8 cellular contexts compared by ENCODE assay signal in the genomic region with DNA sequence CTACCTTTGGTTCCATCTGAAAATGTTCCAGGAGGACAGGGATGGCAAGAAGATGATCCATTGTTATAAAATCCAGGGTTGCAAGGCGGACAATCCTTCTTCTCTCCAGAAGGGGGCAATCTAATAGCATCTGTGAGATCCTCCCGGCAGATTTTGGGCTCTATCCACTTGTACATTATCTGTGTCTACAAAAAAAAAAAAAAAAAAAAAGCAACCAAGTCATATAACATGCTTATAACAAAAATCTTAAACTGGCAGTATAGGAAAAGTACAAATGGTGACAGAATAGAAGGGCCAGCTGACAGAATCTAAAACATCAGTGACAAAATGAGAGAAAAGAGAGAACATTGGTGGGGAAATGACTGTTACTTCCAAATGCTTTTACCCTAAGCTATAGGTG.
DNase-seq lines count a peak whose midpoint lies in the region; ATAC-seq and TF ChIP-seq lines count a peak whose summit lies in the region.

No MANE protein-coding gene starts in this region.

- WGBS in adrenal gland, 4 donors = 3 to 9% (median 3%) methylated on average over 2 of the region's 2 CpGs
- 13 to 15% methylated on average over 2 of the region's 2 CpGs for WGBS in tibial nerve, 2 donors

- H3K4me1 Mint-ChIP-seq in CD4-positive, CD25-positive, alpha-beta regulatory T cell = no peaks in the 10 kb centered on the region

- H3K36me3 ChIP-seq in CD4-positive, CD25-positive, alpha-beta regulatory T cell (ENCODE audit: control insufficient read depth, insufficient read depth, low read length) = no peaks in the 10 kb centered on the region
- H3K36me3 ChIP-seq in adrenal gland (replicated peaks in 1 of 2) (no peaks in the 10 kb centered on the region), tibial nerve (no peaks in the 10 kb centered on the region)

- H3K4me3 Mint-ChIP-seq in CD4-positive, CD25-positive, alpha-beta regulatory T cell = no peak overlapping the region

- intact Hi-C loops in adrenal gland (cut with DNase I) = loop anchor here (5.0 kb wide), 2 partner anchors 221 to 306 kb away; no protein-coding TSS in a partner anchor

- no peak overlapping the region for H3K27ac ChIP-seq in CD4-positive, CD25-positive, alpha-beta regulatory T cell (ENCODE audit: insufficient read depth, low read length, poor library complexity, severe bottlenecking)
- H3K27ac ChIP-seq in adrenal gland (no peak overlapping the region), tibial nerve (no peak overlapping the region)

- TF ChIP-seq CTCF in GM12873 (IDR thresholded peaks at IDR 0.05; ENCODE audit: insufficient read depth, low read depth, low read length, missing control alignments) = peak; percentile 77
- TF ChIP-seq CTCF in adrenal gland (IDR thresholded peaks at IDR 0.05) = peak; percentile 43 to 73 (median 61)
- peak; percentile 44 to 61 (median 47) for TF ChIP-seq CTCF in tibial nerve (IDR thresholded peaks at IDR 0.05)

- no peak overlapping the region for H3K27ac Mint-ChIP-seq in CD4-positive, CD25-positive, alpha-beta regulatory T cell

- TF ChIP-seq POLR2A in adrenal gland (IDR thresholded peaks at IDR 0.05) (no peak), tibial nerve (IDR thresholded peaks at IDR 0.05) (no peak)

- H3K27me3 ChIP-seq in CD4-positive, CD25-positive, alpha-beta regulatory T cell (ENCODE audit: control insufficient read depth, insufficient read depth, low read length) = peaks cover 4% of the 10 kb centered on the region
- H3K27me3 ChIP-seq in adrenal gland (no peaks in the 10 kb centered on the region), tibial nerve (no peaks in the 10 kb centered on the region)

- peaks cover 12% of the 10 kb centered on the region for H3K27me3 Mint-ChIP-seq in CD4-positive, CD25-positive, alpha-beta regulatory T cell

- H3K4me1 ChIP-seq in CD4-positive, CD25-positive, alpha-beta regulatory T cell (ENCODE audit: control insufficient read depth, insufficient read depth, low read length, poor library complexity, severe bottlenecking) = no peaks in the 10 kb centered on the region
- H3K4me1 ChIP-seq in adrenal gland (replicated peaks in 1 of 2) = no peaks in the 10 kb centered on the region
- peaks cover 0 to 2% (median 0%) of the 10 kb centered on the region in 4 donors for H3K4me1 ChIP-seq in tibial nerve

- ATAC-seq in CD4-positive, CD25-positive, alpha-beta regulatory T cell (ENCODE audit: low read depth in 2 of 2) = peak; percentile 59 to 60
- ATAC-seq in HG03103 (IDR thresholded peaks at IDR 0.05; ENCODE audit: low read depth, unreplicated experiment) = peak; percentile 50

- no peaks in the 10 kb centered on the region for H3K36me3 Mint-ChIP-seq in CD4-positive, CD25-positive, alpha-beta regulatory T cell

- H3K4me3 ChIP-seq in CD4-positive, CD25-positive, alpha-beta regulatory T cell (ENCODE audit: low read depth, low read length) = no peak overlapping the region
- H3K4me3 ChIP-seq in adrenal gland = no peak overlapping the region
- H3K4me3 ChIP-seq in tibial nerve = no peak overlapping the region

- DNase-seq in CD4-positive, CD25-positive, alpha-beta regulatory T cell = peak in 2 of 3 donors; percentile 41 to 52
- DNase-seq in NCI-H446 treated with DMSO at 0.1 percent for 48 hours (lab: John Stamatoyannopoulos, UW) (peak; percentile 15), adrenal gland (peak in 6 of 7 donors; percentile 19 to 57 (median 38)), inferior parietal cortex (ENCODE audit: extremely low spot score) (peak; percentile 77), tibial nerve (ENCODE audit: low spot score in 2 of 2) (peak in 1 of 2 donors; percentile 56)
- no peak for DNase-seq in activated CD8-positive, alpha-beta memory T cell treated with anti-CD3 and anti-CD28 coated beads for 24 hours

- no peaks in the 10 kb centered on the region for H3K9me3 ChIP-seq in CD4-positive, CD25-positive, alpha-beta regulatory T cell (ENCODE audit: control insufficient read depth in 2 of 2, low read length in 2 of 2)
- no peaks in the 10 kb centered on the region for H3K9me3 ChIP-seq in adrenal gland (replicated peaks in 1 of 3)
- no peaks in the 10 kb centered on the region for H3K9me3 ChIP-seq in tibial nerve

- H3K9me3 Mint-ChIP-seq in CD4-positive, CD25-positive, alpha-beta regulatory T cell = no peaks in the 10 kb centered on the region

- TF ChIP-seq EP300 in tibial nerve (IDR thresholded peaks at IDR 0.05) = no peak
